In genomic region chr6:99743647-99744046, GRCh38 we compare ENCODE assay signal across 8 cellular contexts.
"Had no signal": no experiment of that assay in that cellular context is flagged by ENCODE, and none has a peak within 500 bp of the region (broad histone marks: within the 10 kb centered on the region; RNA-seq: fewer than 3 reads in every experiment).

No MANE protein-coding gene starts in this region.

- H3K9me3 ChIP-seq: HAP-1 had no signal

- H3K36me3 ChIP-seq: HAP-1 had no signal

- H3K4me1 ChIP-seq: HAP-1 had no signal

- H2AFZ ChIP-seq: GM23248 had no signal

- ATAC-seq: HCT116, K562 had no signal

- DNase-seq: GM23248, GOT3, H7, IMR-90, KG1 had no signal

- H3K4me3 ChIP-seq: GM23248, HAP-1, K562 had no signal

- H3K27ac ChIP-seq: GM23248 had no signal
